ENCODE assay signal across 9 cellular contexts in the genomic region with DNA sequence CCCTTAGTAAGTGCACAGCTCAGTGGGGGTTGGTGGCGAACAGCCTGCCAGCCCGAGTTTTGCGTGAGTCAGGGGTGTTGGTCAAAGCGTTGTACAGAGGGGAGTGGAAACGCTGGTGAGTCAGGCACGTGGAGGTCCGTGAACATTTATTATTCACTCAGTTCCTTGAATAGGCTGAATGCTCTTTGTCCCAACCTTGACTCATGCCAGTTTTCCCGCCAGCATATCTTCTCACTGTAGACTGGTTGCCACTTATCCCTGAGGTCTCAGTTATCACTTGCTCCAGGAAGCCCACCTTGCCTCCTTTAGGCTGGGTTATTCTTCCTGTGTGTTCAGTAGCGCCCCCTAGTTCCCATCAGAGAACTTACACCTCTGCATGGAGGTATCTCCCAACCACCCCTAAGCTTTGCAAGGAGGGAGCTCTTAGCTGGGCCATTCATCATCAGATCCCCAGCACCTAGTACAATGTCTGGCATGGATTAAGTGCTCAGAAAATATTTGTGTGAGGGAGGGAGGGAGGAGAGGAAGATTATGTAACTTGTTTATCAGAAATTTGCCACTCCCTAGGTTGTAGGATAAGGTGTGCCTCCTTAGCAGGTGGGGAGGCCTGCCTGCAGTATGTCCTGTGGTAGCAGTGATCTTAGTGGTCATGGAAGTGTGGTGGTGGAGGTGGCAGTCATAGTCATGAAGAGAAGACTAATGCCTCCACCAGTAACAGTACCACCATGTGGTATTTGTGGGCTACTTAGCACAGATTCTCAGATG.
DNase-seq lines count a peak whose midpoint lies in the region; ATAC-seq and TF ChIP-seq lines count a peak whose summit lies in the region.
"Had no signal": no experiment of that assay in that cellular context is flagged by ENCODE, and none has a peak within 500 bp of the region (broad histone marks: within the 10 kb centered on the region; RNA-seq: fewer than 3 reads in every experiment).

No MANE protein-coding gene starts in this region.

- H3K36me3 ChIP-seq in KMS-11 (ENCODE audit: insufficient read depth): peaks cover 18% of the 10 kb centered on the region; the same call in 1 of the 2 replicates
- no peaks in the 10 kb centered on the region for H3K36me3 ChIP-seq in mucosa of descending colon (ENCODE audit: low read depth)
- H3K36me3 ChIP-seq: neutrophil had no signal

- H3K27me3 ChIP-seq in KMS-11 (ENCODE audit: insufficient read depth, low read depth): no peaks in the 10 kb centered on the region
- H3K27me3 ChIP-seq: neutrophil had no signal

- POLR2A ChIA-PET in GM10248 (lab: Yijun Ruan, JAX): no interaction called here

- ATAC-seq in mucosa of descending colon (peak; percentile 34), HG03571 (IDR thresholded peaks at IDR 0.05; ENCODE audit: unreplicated experiment) (no peak), HG02588 (IDR thresholded peaks at IDR 0.05; ENCODE audit: unreplicated experiment) (no peak)

- no peak for DNase-seq in GM10248 (ENCODE audit: extremely low spot score)
- peak in 1 of 2 donors; percentile 65 for DNase-seq in cardiac fibroblast (ENCODE audit: low read depth in 2 of 2)
- DNase-seq in mucosa of descending colon: no peak
- DNase-seq in NCI-H1930 (lab: John Stamatoyannopoulos, UW): no peak
- DNase-seq in dedifferentiated amniotic fluid mesenchymal stem cell (ENCODE audit: extremely low spot score): no peak

- H3K9ac ChIP-seq in KMS-11: no peak overlapping the region

- TF ChIP-seq CTCF in GM10248 (IDR thresholded peaks at IDR 0.05; ENCODE audit: control extremely low read depth, extremely low read depth, low read depth, missing control alignments) (peak; percentile 13), KMS-11 (conservative IDR thresholded peaks at IDR 0.05; ENCODE audit: low read depth, low read length) (peak; percentile 82), cardiac fibroblast (IDR thresholded peaks at IDR 0.05; ENCODE audit: low read depth, low read length) (peak; percentile 45), mucosa of descending colon (IDR thresholded peaks at IDR 0.05) (no peak)

- no peak overlapping the region for H2AFZ ChIP-seq in KMS-11 (ENCODE audit: low read depth)

- H3K4me2 ChIP-seq in KMS-11: no peak overlapping the region

- peaks cover 17% of the 10 kb centered on the region; the same call in 1 of the 2 replicates for H3K79me2 ChIP-seq in KMS-11 (ENCODE audit: insufficient read depth, low read depth)

- H3K27ac ChIP-seq in KMS-11: peak overlapping the region; percentile 9; the same call in 1 of the 2 replicates
- H3K27ac ChIP-seq: neutrophil had no signal

- CTCF ChIA-PET in GM10248 (lab: Yijun Ruan, JAX): interaction anchor here (0.9 to 1.3 kb wide), 7 partner anchors 11 to 61 kb away, joined by 3 to 4 read pairs (median 3); no protein-coding TSS in a partner anchor

- intact Hi-C loops in mucosa of descending colon (cut with DNase I, micrococcal nuclease): no loop called here

- peaks cover 72% of the 10 kb centered on the region for H3K4me1 ChIP-seq in KMS-11 (ENCODE audit: low read depth, poor library complexity, severe bottlenecking)
- H3K4me1 ChIP-seq in mucosa of descending colon (ENCODE audit: low read depth): no peaks in the 10 kb centered on the region

- no peaks in the 10 kb centered on the region for H4K20me1 ChIP-seq in KMS-11 (ENCODE audit: insufficient read depth)

- H3K4me3 ChIP-seq in KMS-11 (IDR thresholded peaks at IDR 0.05; ENCODE audit: insufficient read depth, low read depth, low read length) (no peak overlapping the region), cardiac fibroblast (replicated peaks in 1 of 2; ENCODE audit: low read depth in 2 of 2, low read length in 2 of 2) (no peak overlapping the region), mucosa of descending colon (no peak overlapping the region)

- H3K9me3 ChIP-seq in mucosa of descending colon: no peaks in the 10 kb centered on the region
- H3K9me3 ChIP-seq: neutrophil had no signal
